Comparison of ENCODE assay signal across 24 cellular contexts in genomic region chr19:34353546-34353945, GRCh38. TPM values are rescaled to one million over a fixed set of nuclear protein-coding genes. Genes with fewer than 3 reads are reported as not detected.
DNase-seq lines count a peak whose midpoint lies in the region; ATAC-seq, FAIRE-seq and TF ChIP-seq lines count a peak whose summit lies in the region.
"Had no signal": no experiment of that assay in that cellular context is flagged by ENCODE, and none has a peak within 500 bp of the region (broad histone marks: within the 10 kb centered on the region; RNA-seq: fewer than 3 reads in every experiment).

No MANE protein-coding gene starts in this region.

- no peak for TF ChIP-seq EP300 in esophagus muscularis mucosa (IDR thresholded peaks at IDR 0.05)

- no peak overlapping the region for H4K91ac ChIP-seq in IMR-90 (ENCODE audit: insufficient read depth, low read depth, low read length)

- in situ Hi-C loops in IMR-90 (cut with MboI; ENCODE audit: low sequenced_read_pairs): no loop called here
- in situ Hi-C loops in Panc1 (cut with HindIII; ENCODE audit: low pct_unique_long_range_greater_than_20kb, low sequenced_read_pairs): no loop called here

- H4K5ac ChIP-seq in IMR-90 (ENCODE audit: low read depth, low read length): no peak overlapping the region

- no peak overlapping the region for H3K4me2 ChIP-seq in IMR-90 (ENCODE audit: low read depth, low read length)
- H3K4me2 ChIP-seq: PC-9 had no signal

- FAIRE-seq in urothelium cell line (lab: Jason Lieb, UNC): peak; percentile 71

- no peak overlapping the region for H2AK5ac ChIP-seq in IMR-90 (ENCODE audit: low read depth, low read length)

- dilution Hi-C loops in IMR-90 (cut with HindIII; ENCODE audit: low sequenced_read_pairs, unreplicated experiment): no loop called here

- no peak overlapping the region for H2BK120ac ChIP-seq in IMR-90 (ENCODE audit: low read depth, low read length)

- TF ChIP-seq CTCF in IMR-90 (conservative IDR thresholded peaks at IDR 0.05; ENCODE audit: low read depth, low read length): no peak
- TF ChIP-seq CTCF in Panc1 (IDR thresholded peaks at IDR 0.05): no peak
- TF ChIP-seq CTCF in esophagus muscularis mucosa (IDR thresholded peaks at IDR 0.05): no peak
- no peak for TF ChIP-seq CTCF in RWPE1 (conservative IDR thresholded peaks at IDR 0.05; ENCODE audit: low read depth)

- peaks cover 43% of the 10 kb centered on the region for H3K4me1 Mint-ChIP-seq in activated CD8-positive, alpha-beta memory T cell treated with anti-CD3 and anti-CD28 coated beads, Interleukin-2, amount 10 ng/mL, durations not matched to agents 7 days and 5 days

- 0 out of 2 replicates have a peak, but pooled peaks cover 5% of the 10 kb centered on the region for H4K20me1 ChIP-seq in IMR-90 (ENCODE audit: insufficient read depth, low read length)

- no peak overlapping the region for H3K56ac ChIP-seq in IMR-90 (ENCODE audit: extremely low read depth, insufficient read depth, low read length)

- H3K36me3 ChIP-seq in IMR-90 (ENCODE audit: control insufficient read depth, insufficient read depth, low read length): peaks cover 44% of the 10 kb centered on the region
- H3K36me3 ChIP-seq in Panc1 (ENCODE audit: control insufficient read depth, insufficient read depth, low read length): no peaks in the 10 kb centered on the region
- peaks cover 33 to 75% (median 67%) of the 10 kb centered on the region in 4 donors for H3K36me3 ChIP-seq in esophagus muscularis mucosa
- H3K36me3 ChIP-seq: SJCRH30 had no signal

- H3K9me3 ChIP-seq in IMR-90 (ENCODE audit: control insufficient read depth, insufficient read depth, low read length): no peaks in the 10 kb centered on the region
- no peaks in the 10 kb centered on the region for H3K9me3 ChIP-seq in Panc1 (ENCODE audit: control insufficient read depth, insufficient read depth, low read depth, low read length)
- H3K9me3 ChIP-seq in esophagus muscularis mucosa: no peaks in the 10 kb centered on the region
- H3K9me3 ChIP-seq: SJCRH30 had no signal

- H3K79me1 ChIP-seq in IMR-90 (ENCODE audit: low read depth in 1 of 2, low read length in 2 of 2): peaks cover 3 to 10% of the 10 kb centered on the region in 2 experiments; a peak in 3 of 4 replicates

- no peaks in the 10 kb centered on the region for H3K27me3 Mint-ChIP-seq in activated CD8-positive, alpha-beta memory T cell treated with anti-CD3 and anti-CD28 coated beads, Interleukin-2, amount 10 ng/mL, durations not matched to agents 7 days and 5 days
- H3K27me3 Mint-ChIP-seq: B cell had no signal

- no peak overlapping the region for H2BK5ac ChIP-seq in IMR-90 (ENCODE audit: low read depth, low read length, poor library complexity, severe bottlenecking)

- peak overlapping the region; percentile 37 for H2AFZ ChIP-seq in IMR-90 (replicated peaks; ENCODE audit: low read length, poor library complexity)
- H2AFZ ChIP-seq: PC-9 had no signal

- H3K4me3 ChIP-seq in IMR-90 (ENCODE audit: insufficient read depth, low read depth, low read length) (no peak overlapping the region), Panc1 (ENCODE audit: low read depth in 2 of 2, low read length in 2 of 2) (no peak overlapping the region), esophagus muscularis mucosa (no peak overlapping the region)
- H3K4me3 ChIP-seq: PC-9, SJCRH30 had no signal

- intact Hi-C loops in IMR-90 (cut with micrococcal nuclease) (no loop called here), Panc1 (cut with micrococcal nuclease; ENCODE audit: unreplicated experiment) (no loop called here), esophagus muscularis mucosa (cut with DNase I) (no loop called here)

- no peak overlapping the region for H4K8ac ChIP-seq in IMR-90 (ENCODE audit: low read depth in 2 of 2, low read length in 2 of 2)

- WGBS in IMR-90 (ENCODE audit: extremely low coverage in 2 of 2, insufficient read length in 1 of 2), 2 experiments: 95% methylated on average over 3 of the region's 7 CpGs; no CpG with 5 or more reads in 1 of the 2 experiments
- 96% methylated on average over 7 of the region's 7 CpGs for WGBS in esophagus muscularis mucosa

- H3K4ac ChIP-seq in IMR-90 (ENCODE audit: low read depth, low read length): no peak overlapping the region

- no peaks in the 10 kb centered on the region for H3K27me3 ChIP-seq in IMR-90 (ENCODE audit: control insufficient read depth, insufficient read depth, low read length)
- H3K27me3 ChIP-seq in Panc1 (ENCODE audit: control insufficient read depth, insufficient read depth, low read length): no peaks in the 10 kb centered on the region
- H3K27me3 ChIP-seq in esophagus muscularis mucosa: no peaks in the 10 kb centered on the region
- H3K27me3 ChIP-seq: SJCRH30 had no signal

- no peak for DNase-seq in activated CD8-positive, alpha-beta memory T cell treated with anti-CD3 and anti-CD28 coated beads, Interleukin-2, amount 10 ng/mL, durations not matched to agents 7 days and 5 days
- DNase-seq in activated CD8-positive, alpha-beta memory T cell treated with anti-CD3 and anti-CD28 coated beads, Interleukin-2, amount 50 U/mL, for 48 hours: no peak
- no peak for DNase-seq in IMR-90
- no peak for DNase-seq in Panc1 (ENCODE audit: low read depth, low spot score)
- DNase-seq in urothelium cell line (ENCODE audit: low spot score): no peak
- DNase-seq in esophagus muscularis mucosa (ENCODE audit: extremely low spot score): no peak
- DNase-seq in RWPE1 (ENCODE audit: low spot score): no peak
- DNase-seq: 8988T, DMS79 treated with DMSO at 0.1 percent for 48 hours, H7, HFFc6, KBM-7, NCI-H1105, NCI-H1694, NCI-H2081, NCI-H2171, NCI-H345, NCI-H524 treated with DMSO at 0.1 percent for 48 hours, PC-9, SJCRH30, T-helper 1 cell had no signal

- BruUV-seq in IMR-90 (replicated peaks; lab: Mats Ljungman, UMichigan) (TSS peak; percentile 72), Panc1 (replicated peaks; lab: Mats Ljungman, UMichigan) (TSS peak; percentile 64)

- no peak overlapping the region for H3K9ac ChIP-seq in IMR-90 (ENCODE audit: low read depth, low read length)

- peak overlapping the region; percentile 47 for H3K27ac Mint-ChIP-seq in activated CD8-positive, alpha-beta memory T cell treated with anti-CD3 and anti-CD28 coated beads, Interleukin-2, amount 10 ng/mL, durations not matched to agents 7 days and 5 days
- H3K27ac Mint-ChIP-seq: B cell, CD14-positive monocyte, HFFc6 had no signal

- H2BK20ac ChIP-seq in IMR-90 (ENCODE audit: low read depth, low read length): no peak overlapping the region

- no peak overlapping the region for H3K14ac ChIP-seq in IMR-90 (replicated peaks; ENCODE audit: low read depth, low read length)

- no peak for ATAC-seq in activated CD8-positive, alpha-beta memory T cell treated with anti-CD3 and anti-CD28 coated beads, Interleukin-2, amount 10 ng/mL, durations not matched to agents 7 days and 5 days
- ATAC-seq in IMR-90 (ENCODE audit: low read depth) (no peak), Panc1 (no peak), HG03045 (IDR thresholded peaks at IDR 0.05; ENCODE audit: unreplicated experiment) (no peak)

- H2BK15ac ChIP-seq in IMR-90 (ENCODE audit: low read depth, low read length): no peak overlapping the region

- peaks cover 7% of the 10 kb centered on the region for H3K9me1 ChIP-seq in IMR-90 (ENCODE audit: insufficient read depth, low read length)

- no peak overlapping the region for H3K4me3 Mint-ChIP-seq in activated CD8-positive, alpha-beta memory T cell treated with anti-CD3 and anti-CD28 coated beads, Interleukin-2, amount 10 ng/mL, durations not matched to agents 7 days and 5 days
- H3K4me3 Mint-ChIP-seq: B cell, CD14-positive monocyte, HFFc6 had no signal

- H3K4me1 ChIP-seq in IMR-90 (ENCODE audit: control insufficient read depth, insufficient read depth, low read length): peaks cover 3% of the 10 kb centered on the region
- peaks cover 4% of the 10 kb centered on the region for H3K4me1 ChIP-seq in Panc1 (ENCODE audit: control insufficient read depth, insufficient read depth, low read length)
- peaks cover 3 to 5% (median 4%) of the 10 kb centered on the region in 4 donors for H3K4me1 ChIP-seq in esophagus muscularis mucosa

- H3K36me3 Mint-ChIP-seq in activated CD8-positive, alpha-beta memory T cell treated with anti-CD3 and anti-CD28 coated beads, Interleukin-2, amount 10 ng/mL, durations not matched to agents 7 days and 5 days: peaks cover 9% of the 10 kb centered on the region

- TF ChIP-seq RAD21 in IMR-90 (IDR thresholded peaks at IDR 0.05; ENCODE audit: low read length): no peak

- no peak overlapping the region for H3K27ac ChIP-seq in IMR-90 (ENCODE audit: insufficient read depth, low read length)
- no peak overlapping the region for H3K27ac ChIP-seq in Panc1 (ENCODE audit: low read length)
- H3K27ac ChIP-seq in esophagus muscularis mucosa (replicated peaks in 1 of 4): no peak overlapping the region
- no peak overlapping the region for H3K27ac ChIP-seq in RWPE1
- H3K27ac ChIP-seq: PC-9, SJCRH30 had no signal

- H3K23ac ChIP-seq in IMR-90 (ENCODE audit: low read depth, low read length): no peak overlapping the region

- H2AK9ac ChIP-seq in IMR-90 (replicated peaks; ENCODE audit: low read depth, low read length, poor library complexity): no peak overlapping the region

- CTCF ChIA-PET in activated CD8-positive, alpha-beta memory T cell treated with anti-CD3 and anti-CD28 coated beads, Interleukin-2, amount 10 ng/mL, durations not matched to agents 7 days and 5 days (lab: Charles Lee): interaction anchor here (1.9 kb wide), 1 partner anchor 9 kb away, joined by 4 read pairs; no protein-coding TSS in a partner anchor
- CTCF ChIA-PET in IMR-90 (lab: Yijun Ruan, JAX): no interaction called here
- CTCF ChIA-PET in Panc1 (lab: Charles Lee): no interaction called here
- CTCF ChIA-PET in RWPE1 (lab: Yijun Ruan, JAX): no interaction called here

- TF ChIP-seq POLR2A in IMR-90 (IDR thresholded peaks at IDR 0.05; ENCODE audit: low read depth, low read length) (no peak), esophagus muscularis mucosa (IDR thresholded peaks at IDR 0.05; ENCODE audit: low read depth) (no peak)

- H3K18ac ChIP-seq in IMR-90 (ENCODE audit: low read depth, low read length): no peak overlapping the region

- no peaks in the 10 kb centered on the region for H3K9me3 Mint-ChIP-seq in activated CD8-positive, alpha-beta memory T cell treated with anti-CD3 and anti-CD28 coated beads, Interleukin-2, amount 10 ng/mL, durations not matched to agents 7 days and 5 days (ENCODE audit: low read depth)
- H3K9me3 Mint-ChIP-seq: HFFc6 had no signal

- POLR2A ChIA-PET in IMR-90 (lab: Charles Lee; ENCODE audit: unreplicated experiment) (no interaction called here), Panc1 (lab: Charles Lee) (interaction anchor here (0.5 kb wide), 1 partner anchor 45 kb away, joined by 12 read pairs; no protein-coding TSS in a partner anchor), RWPE1 (lab: Yijun Ruan, JAX; ENCODE audit: low non-redundant PET) (no interaction called here)

RNA-seq across cellular contexts. Expression of gene GPI, which starts 11.4 kb away (rescaled TPM):
- 100 to 1,000 TPM; 501 to 600 TPM for total RNA-seq in activated CD8-positive, alpha-beta memory T cell treated with anti-CD3 and anti-CD28 coated beads, Interleukin-2, amount 10 ng/mL, durations not matched to agents 7 days and 5 days
- total RNA-seq in IMR-90 (2012; rRNA removed): 142 and 147 TPM in 2 replicates
- 239 and 245 TPM in 2 replicates for polyA plus RNA-seq in IMR-90 (2012; rRNA removed)
- polyA plus RNA-seq in IMR-90 (2012; cell fraction: cytosol; rRNA removed): 215 and 276 TPM in 2 replicates
- polyA plus RNA-seq in IMR-90 (2012; cell fraction: nucleus; rRNA removed; ENCODE audit: low replicate concordance): 155 and 257 TPM in 2 replicates
- 370 TPM for total RNA-seq in Panc1 (2021; ENCODE audit: unreplicated experiment)
- 700 TPM for polyA plus RNA-seq in Panc1 (2012; ENCODE audit: insufficient read length)
- total RNA-seq in esophagus muscularis mucosa: 100 to 1,000 TPM; 121 to 313 (median 212) TPM

RNA-seq across cellular contexts. Expression of gene PDCD2L, which starts 50.7 kb away (rescaled TPM):
- total RNA-seq in activated CD8-positive, alpha-beta memory T cell treated with anti-CD3 and anti-CD28 coated beads, Interleukin-2, amount 10 ng/mL, durations not matched to agents 7 days and 5 days: 10 to 100 TPM; 11.2 to 19.6 TPM
- total RNA-seq in IMR-90 (2012; rRNA removed) (10.6 and 12.2 TPM in 2 replicates), Panc1 (2021; ENCODE audit: unreplicated experiment) (36.4 TPM), esophagus muscularis mucosa (10 to 100 TPM in 3 of 4 donors, 1 to 10 TPM in 1; 8.6 to 14.8 (median 12.5) TPM)
- 12.1 and 13.0 TPM in 2 replicates for polyA plus RNA-seq in IMR-90 (2012; rRNA removed)
- polyA plus RNA-seq in IMR-90 (2012; cell fraction: cytosol; rRNA removed): 11.7 and 13.0 TPM in 2 replicates
- 6.2 and 6.9 TPM in 2 replicates for polyA plus RNA-seq in IMR-90 (2012; cell fraction: nucleus; rRNA removed; ENCODE audit: low replicate concordance)
- polyA plus RNA-seq in Panc1 (2012; ENCODE audit: insufficient read length): 31.8 TPM
